In the genomic region with DNA sequence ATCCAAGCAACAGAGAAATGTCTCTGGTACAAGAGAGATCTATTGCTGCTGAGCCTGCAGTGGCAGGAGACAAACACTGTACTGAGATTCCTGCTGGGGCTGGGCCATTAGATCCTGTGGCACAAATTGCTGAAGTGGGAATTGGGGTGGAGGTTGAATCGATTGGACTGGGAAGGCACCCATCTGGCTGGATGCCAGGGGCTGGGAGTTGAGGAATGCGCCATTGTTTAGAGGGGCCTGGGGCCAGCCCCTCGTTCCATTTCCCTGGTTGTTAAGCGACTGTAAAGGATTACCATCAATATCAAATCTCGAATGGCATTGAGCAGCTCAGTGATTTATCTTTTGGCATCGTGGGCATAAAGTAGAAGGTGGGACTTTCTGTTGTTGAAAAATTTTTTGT, we compare ENCODE assay signal across 26 cellular contexts.
"Had no signal": no experiment of that assay in that cellular context is flagged by ENCODE, and none has a peak within 500 bp of the region (broad histone marks: within the 10 kb centered on the region; RNA-seq: fewer than 3 reads in every experiment).

No MANE protein-coding gene starts in this region.

- H3K9me3 ChIP-seq: prostate gland, thyroid gland had no signal

- H3K27ac ChIP-seq: neutrophil, pancreas, prostate gland, right lobe of liver, sigmoid colon, stomach, thoracic aorta, thyroid gland, tibial nerve, upper lobe of left lung, vagina had no signal

- H3K27me3 ChIP-seq: pancreas, right lobe of liver, sigmoid colon, stomach, thyroid gland, tibial nerve, upper lobe of left lung, vagina had no signal

- ATAC-seq: natural killer cell treated with Interleukin-12 subunit alpha and Interleukin-12 subunit beta and Interleukin-15 and Interleukin-18, amount 100 ng/mL, for 72 hours; pancreas; right cardiac atrium; right lobe of liver; stimulated activated effector memory CD8-positive, alpha-beta T cell treated with anti-CD3 and anti-CD28 coated beads, Interleukin-12 subunit alpha, Interleukin-12 subunit beta, amount 100 ng/mL, for 72 hours; stimulated activated naive B cell treated with anti-CD40 and anti-IgM and Interleukin-4, amounts not matched to agents 10 μg/mL and 1 μg/mL and 100 μg/mL, for 72 hours had no signal

- FAIRE-seq: pancreas, small intestine, urothelium cell line had no signal

- H3K4me1 ChIP-seq: prostate gland, right lobe of liver, thyroid gland, upper lobe of left lung, vagina had no signal

- H3K36me3 ChIP-seq: neutrophil, pancreas, prostate gland, right lobe of liver, sigmoid colon, thoracic aorta, thyroid gland, upper lobe of left lung had no signal

- H3K4me3 ChIP-seq: pancreas, prostate gland, right lobe of liver, sigmoid colon, stomach, thoracic aorta, thyroid gland, tibial nerve, upper lobe of left lung, vagina had no signal

- DNase-seq: nephron progenitor cell; nucleus accumbens; retina; right cardiac atrium; sigmoid colon; small intestine; stimulated activated CD4-positive, alpha-beta T cell treated with anti-CD3 and anti-CD28 coated beads, Interleukin-15, amount 100 ng/mL, for 24 hours; stimulated activated CD4-positive, alpha-beta T cell treated with anti-CD3 and anti-CD28 coated beads, Interleukin-2, amount 100 ng/mL, for 24 hours; stimulated activated CD4-positive, alpha-beta T cell treated with anti-CD3 and anti-CD28 coated beads, Interleukin-2, amount 100 ng/mL, for 48 hours; stimulated activated CD4-positive, alpha-beta T cell treated with anti-CD3 and anti-CD28 coated beads, Interleukin-4, amount 100 ng/mL, for 24 hours; stimulated activated naive B cell treated with anti-CD40 and anti-IgM and Interleukin-4, amounts not matched to agents 10 μg/mL and 1 μg/mL and 100 μg/mL, for 72 hours; stimulated activated naive CD4-positive, alpha-beta T cell treated with Interleukin-2 at 50 U/mL for 16 hours; stomach; thyroid gland; trophoblast cell; upper lobe of left lung had no signal
